Comparison of ENCODE assay signal across 15 cellular contexts in the genomic region with DNA sequence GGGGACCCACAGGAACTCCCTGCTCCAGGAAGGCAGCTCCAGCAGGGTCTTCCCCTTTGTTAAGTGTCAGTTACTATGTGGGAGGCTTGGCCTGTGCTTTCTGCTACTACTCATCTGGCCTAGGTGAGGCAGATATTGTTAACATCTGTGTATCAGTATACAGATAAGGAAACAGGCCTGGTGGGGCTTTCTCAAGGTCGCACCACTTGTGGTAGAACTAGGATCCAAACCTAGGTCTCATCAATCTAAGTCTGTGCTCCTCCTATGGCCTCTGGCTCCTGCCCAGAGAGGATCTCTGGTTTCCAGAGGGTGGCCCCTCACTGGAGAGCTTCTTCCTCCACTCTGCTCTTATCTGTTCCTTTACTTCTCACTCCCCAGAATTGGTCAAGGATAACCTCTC.
"Had no signal": no experiment of that assay in that cellular context is flagged by ENCODE, and none has a peak within 500 bp of the region (broad histone marks: within the 10 kb centered on the region; RNA-seq: fewer than 3 reads in every experiment).

No MANE protein-coding gene starts in this region.

- H3K4me3 Mint-ChIP-seq: activated CD4-positive, alpha-beta T cell treated with anti-CD3 and anti-CD28 coated beads, Interleukin-2, amount 10 ng/mL, durations not matched to agents 7 days and 5 days; activated naive CD8-positive, alpha-beta T cell treated with anti-CD3 and anti-CD28 coated beads for 36 hours; endodermal cell; natural killer cell had no signal

- H3K79me2 ChIP-seq: hepatocyte had no signal

- H3K9me3 Mint-ChIP-seq: activated CD4-positive, alpha-beta T cell treated with anti-CD3 and anti-CD28 coated beads, Interleukin-2, amount 10 ng/mL, durations not matched to agents 7 days and 5 days; activated naive CD8-positive, alpha-beta T cell treated with anti-CD3 and anti-CD28 coated beads for 36 hours; endodermal cell; natural killer cell had no signal

- H3K9me2 ChIP-seq: SK-N-SH had no signal

- H3K4me2 ChIP-seq: hepatocyte, SK-N-SH had no signal

- H2AFZ ChIP-seq: hepatocyte had no signal

- H3K9me3 ChIP-seq: neutrophil, SK-N-SH, tibial nerve had no signal

- H3K4me3 ChIP-seq: hepatocyte, tibial nerve had no signal

- H3K4me1 ChIP-seq: foreskin keratinocyte had no signal

- H3K27ac ChIP-seq: foreskin keratinocyte, hepatocyte, neutrophil, tibial nerve had no signal

- DNase-seq: activated CD4-positive, alpha-beta T cell treated with anti-CD3 and anti-CD28 coated beads, Interleukin-2, amount 10 ng/mL, durations not matched to agents 7 days and 5 days; activated gamma-delta T cell; activated naive CD8-positive, alpha-beta T cell treated with anti-CD3 and anti-CD28 coated beads for 36 hours; activated T-cell treated with anti-CD3 and anti-CD28 coated beads, Interleukin-2, amount 50 U/mL, for 1 hour; endodermal cell; foreskin keratinocyte; natural killer cell; stimulated activated CD4-positive, alpha-beta T cell treated with anti-CD3 and anti-CD28 coated beads, Interleukin-12 subunit alpha, Interleukin-12 subunit beta, amount 100 ng/mL, for 4 hours; stimulated activated CD4-positive, alpha-beta T cell treated with anti-CD3 and anti-CD28 coated beads, Interleukin-1b, Interleukin-23, amount 100 ng/mL, for 48 hours; stimulated activated naive CD4-positive, alpha-beta T cell treated with Interleukin-2 at 50 U/mL for 16 hours; T-helper 1 cell had no signal

- H3K27ac Mint-ChIP-seq: activated CD4-positive, alpha-beta T cell treated with anti-CD3 and anti-CD28 coated beads, Interleukin-2, amount 10 ng/mL, durations not matched to agents 7 days and 5 days; activated naive CD8-positive, alpha-beta T cell treated with anti-CD3 and anti-CD28 coated beads for 36 hours; endodermal cell; natural killer cell had no signal

- H3K36me3 Mint-ChIP-seq: natural killer cell had no signal

- ATAC-seq: foreskin keratinocyte, natural killer cell had no signal

- H3K36me3 ChIP-seq: neutrophil had no signal

- H3K27me3 ChIP-seq: tibial nerve had no signal

- H3K27me3 Mint-ChIP-seq: activated naive CD8-positive, alpha-beta T cell treated with anti-CD3 and anti-CD28 coated beads for 36 hours had no signal
